ENCODE assay signal across 13 cellular contexts in genomic region chr5:10421841-10422691, GRCh38. TPM values are rescaled to one million over a fixed set of nuclear protein-coding genes. Genes with fewer than 3 reads are reported as not detected.
DNase-seq lines count a peak whose midpoint lies in the region; ATAC-seq, FAIRE-seq and TF ChIP-seq lines count a peak whose summit lies in the region.
"Had no signal": no experiment of that assay in that cellular context is flagged by ENCODE, and none has a peak within 500 bp of the region (broad histone marks: within the 10 kb centered on the region; RNA-seq: fewer than 3 reads in every experiment).

No MANE protein-coding gene starts in this region.

- no peak for TF ChIP-seq CTCF in astrocyte (IDR thresholded peaks at IDR 0.05; ENCODE audit: insufficient read depth, low read depth, low read length)

- H3K27ac Mint-ChIP-seq in CD4-positive, CD25-positive, alpha-beta regulatory T cell, result peak overlapping the region; percentile 27 to 47 (median 43)
- H3K27ac Mint-ChIP-seq in astrocyte (ENCODE audit: unreplicated experiment) (peak overlapping the region; percentile 45), memory B cell (peak overlapping the region; percentile 32)
- H3K27ac Mint-ChIP-seq: neural progenitor cell had no signal

- H3K4me1 Mint-ChIP-seq in CD4-positive, CD25-positive, alpha-beta regulatory T cell, result peaks cover 5 to 37% (median 29%) of the 10 kb centered on the region in 4 donors
- H3K4me1 Mint-ChIP-seq in astrocyte (ENCODE audit: low read depth, unreplicated experiment), result peaks cover 25% of the 10 kb centered on the region
- H3K4me1 Mint-ChIP-seq in memory B cell, result peaks cover 2% of the 10 kb centered on the region
- H3K4me1 Mint-ChIP-seq: neural progenitor cell had no signal

- H3K27ac ChIP-seq in CD4-positive, CD25-positive, alpha-beta regulatory T cell (ENCODE audit: insufficient read depth, low read length, poor library complexity, severe bottlenecking), result no peak overlapping the region
- H3K27ac ChIP-seq in astrocyte (ENCODE audit: low read depth, low read length), result no peak overlapping the region

- peaks cover 86% of the 10 kb centered on the region for H3K36me3 ChIP-seq in CD4-positive, CD25-positive, alpha-beta regulatory T cell (ENCODE audit: control insufficient read depth, insufficient read depth, low read length)
- peaks cover 50% of the 10 kb centered on the region for H3K36me3 ChIP-seq in astrocyte (ENCODE audit: insufficient read depth, low read length)

- FAIRE-seq in astrocyte (lab: Jason Lieb, UNC), result no peak
- FAIRE-seq: bronchial epithelial cell, HTR-8/SVneo had no signal

- no peaks in the 10 kb centered on the region for H3K9me3 ChIP-seq in CD4-positive, CD25-positive, alpha-beta regulatory T cell (ENCODE audit: control insufficient read depth in 2 of 2, low read length in 2 of 2)
- H3K9me3 ChIP-seq in astrocyte (ENCODE audit: insufficient read depth, low read depth, low read length), result no peaks in the 10 kb centered on the region

- peak overlapping the region in 3 of 4 donors; percentile 19 to 59 (median 24) for H3K4me3 Mint-ChIP-seq in CD4-positive, CD25-positive, alpha-beta regulatory T cell
- no peak overlapping the region for H3K4me3 Mint-ChIP-seq in astrocyte (ENCODE audit: unreplicated experiment)
- no peak overlapping the region for H3K4me3 Mint-ChIP-seq in memory B cell
- H3K4me3 Mint-ChIP-seq: neural progenitor cell had no signal

- H3K27me3 Mint-ChIP-seq in CD4-positive, CD25-positive, alpha-beta regulatory T cell, result no peaks in the 10 kb centered on the region
- H3K27me3 Mint-ChIP-seq in astrocyte (ENCODE audit: low read depth, unreplicated experiment) (no peaks in the 10 kb centered on the region), memory B cell (no peaks in the 10 kb centered on the region)

- no peak overlapping the region for H2AFZ ChIP-seq in astrocyte (ENCODE audit: low read depth, low read length)
- H2AFZ ChIP-seq: neural progenitor cell had no signal

- peak in 1 of 3 donors; percentile 60 for DNase-seq in CD4-positive, CD25-positive, alpha-beta regulatory T cell
- DNase-seq in Kasumi-1 (lab: John Stamatoyannopoulos, UW) (peak; percentile 96 to 97), astrocyte (ENCODE audit: low read depth) (no peak), memory B cell (ENCODE audit: low spot score in 2 of 2) (no peak), epidermal melanocyte (ENCODE audit: insufficient read length, low spot score) (no peak), NCI-H69 (lab: John Stamatoyannopoulos, UW) (no peak), AG08396 (ENCODE audit: low spot score) (no peak)
- DNase-seq: DMS153, NCI-H524 treated with DMSO at 0.1 percent for 48 hours had no signal

- H3K4me3 ChIP-seq in CD4-positive, CD25-positive, alpha-beta regulatory T cell (ENCODE audit: low read depth, low read length), result no peak overlapping the region
- no peak overlapping the region for H3K4me3 ChIP-seq in astrocyte (ENCODE audit: insufficient read depth, low read depth, low read length)
- H3K4me3 ChIP-seq: neural progenitor cell had no signal

- peaks cover 10% of the 10 kb centered on the region for H4K20me1 ChIP-seq in astrocyte (ENCODE audit: insufficient read depth, low read length)

- peaks cover 65% of the 10 kb centered on the region for H3K36me3 Mint-ChIP-seq in CD4-positive, CD25-positive, alpha-beta regulatory T cell
- H3K36me3 Mint-ChIP-seq in astrocyte (ENCODE audit: low read depth, unreplicated experiment) (peaks cover 19% of the 10 kb centered on the region), memory B cell (peaks cover 29% of the 10 kb centered on the region)

- no peaks in the 10 kb centered on the region for H3K4me1 ChIP-seq in CD4-positive, CD25-positive, alpha-beta regulatory T cell (ENCODE audit: control insufficient read depth, insufficient read depth, low read length, poor library complexity, severe bottlenecking)
- peaks cover 14% of the 10 kb centered on the region for H3K4me1 ChIP-seq in astrocyte (ENCODE audit: insufficient read depth, low read length)
- H3K4me1 ChIP-seq: neural progenitor cell had no signal

- no peaks in the 10 kb centered on the region for H3K9me3 Mint-ChIP-seq in CD4-positive, CD25-positive, alpha-beta regulatory T cell
- H3K9me3 Mint-ChIP-seq in astrocyte (ENCODE audit: unreplicated experiment) (no peaks in the 10 kb centered on the region), memory B cell (no peaks in the 10 kb centered on the region)
- H3K9me3 Mint-ChIP-seq: neural progenitor cell had no signal

- H3K4me2 ChIP-seq in astrocyte (ENCODE audit: low read length), result no peak overlapping the region
- H3K4me2 ChIP-seq: neural progenitor cell had no signal

- H3K9ac ChIP-seq in astrocyte (ENCODE audit: low read length), result no peak overlapping the region
- H3K9ac ChIP-seq: neural progenitor cell had no signal

- H3K27me3 ChIP-seq in CD4-positive, CD25-positive, alpha-beta regulatory T cell (ENCODE audit: control insufficient read depth, insufficient read depth, low read length), result no peaks in the 10 kb centered on the region
- no peaks in the 10 kb centered on the region for H3K27me3 ChIP-seq in astrocyte (ENCODE audit: insufficient read depth, low read length)
- H3K27me3 ChIP-seq: neural progenitor cell had no signal

- peak in 1 of 2 donors; percentile 47 for ATAC-seq in CD4-positive, CD25-positive, alpha-beta regulatory T cell (ENCODE audit: low read depth in 2 of 2)
- ATAC-seq in memory B cell (ENCODE audit: low read depth) (no peak), GM21390 (IDR thresholded peaks at IDR 0.05; ENCODE audit: unreplicated experiment) (no peak)

- peaks cover 3% of the 10 kb centered on the region for H3K79me2 ChIP-seq in astrocyte (ENCODE audit: insufficient read depth, low read length)

RNA-seq across cellular contexts. Expression of gene ROPN1L, which starts 19.6 kb away (rescaled TPM):
- 3.0 TPM for total RNA-seq in CD4-positive, CD25-positive, alpha-beta regulatory T cell
- 10 to 100 TPM in 1 of 4 donors, 1 to 10 TPM in 3; 4.2 to 14.4 (median 7.3) TPM for polyA plus RNA-seq in CD4-positive, CD25-positive, alpha-beta regulatory T cell
- 0.60 and 0.77 TPM in 2 replicates for total RNA-seq in astrocyte
- total RNA-seq: bronchial epithelial cell had no signal

Comparison
In these comparisons a context has a peak if more than half of its experiments do, and no peak if none do; other contexts are left out.
1. DNase-seq: peak in Kasumi-1 (2 of 2); none in astrocyte (single experiment), memory B cell (0 of 2), epidermal melanocyte (single experiment), NCI-H69 (single experiment) and AG08396 (single experiment).
2. H3K4me3 Mint-ChIP-seq: peak in CD4-positive, CD25-positive, alpha-beta regulatory T cell (3 of 4); none in astrocyte (single experiment) and memory B cell (single experiment).
3. Peak in every context shown above with its lines, with median percentiles within 50 percentile points of each other: H3K27ac Mint-ChIP-seq.